In genomic region chr7:69994218-69994617, GRCh38 we compare ENCODE assay signal across 28 cellular contexts.
"Had no signal": no experiment of that assay in that cellular context is flagged by ENCODE, and none has a peak within 500 bp of the region (broad histone marks: within the 10 kb centered on the region; RNA-seq: fewer than 3 reads in every experiment).

No MANE protein-coding gene starts in this region.

- H3K4me1 ChIP-seq: psoas muscle, right lobe of liver, spleen, suprapubic skin, tibial artery, transverse colon, upper lobe of right lung, uterus had no signal

- H3K27me3 Mint-ChIP-seq: naive thymus-derived CD8-positive, alpha-beta T cell; stimulated activated memory B cell treated with anti-CD40 and anti-IgM and Interleukin-4, amounts not matched to agents 10 μg/mL and 1 μg/mL and 100 μg/mL, for 72 hours; type B pancreatic cell had no signal

- H3K27ac ChIP-seq: neutrophil, psoas muscle, right lobe of liver, skin epidermis, spleen, suprapubic skin, testis, tibial artery, transverse colon, upper lobe of right lung, uterus had no signal

- H3K9me3 Mint-ChIP-seq: naive thymus-derived CD8-positive, alpha-beta T cell; natural killer cell treated with Interleukin-12 subunit alpha and Interleukin-12 subunit beta and Interleukin-15 and Interleukin-18, amount 100 ng/mL, for 72 hours; stimulated activated memory B cell treated with anti-CD40 and anti-IgM and Interleukin-4, amounts not matched to agents 10 μg/mL and 1 μg/mL and 100 μg/mL, for 72 hours; stimulated activated naive CD8-positive, alpha-beta T cell treated with anti-CD3 and anti-CD28 coated beads, Interleukin-15, amount 100 ng/mL, for 72 hours had no signal

- DNase-seq: naive thymus-derived CD8-positive, alpha-beta T cell; nephron progenitor cell; psoas muscle; right cardiac atrium; right lobe of liver; spleen; stimulated activated CD4-positive, alpha-beta T cell treated with anti-CD3 and anti-CD28 coated beads, Interleukin-12 subunit alpha, Interleukin-12 subunit beta, amount 100 ng/mL, for 4 hours; stimulated activated CD4-positive, alpha-beta T cell treated with anti-CD3 and anti-CD28 coated beads, Interleukin-1b, Interleukin-23, amount 100 ng/mL, for 48 hours; stimulated activated CD4-positive, alpha-beta T cell treated with anti-CD3 and anti-CD28 coated beads, Interleukin-4, amount 100 ng/mL, for 1 hour; stimulated activated CD4-positive, alpha-beta T cell treated with anti-CD3 and anti-CD28 coated beads, Interleukin-4, amount 100 ng/mL, for 4 hours; stimulated activated CD8-positive, alpha-beta memory T cell treated with anti-CD3 and anti-CD28 coated beads, Interleukin-4, amount 100 ng/mL, for 48 hours; stimulated activated naive CD4-positive, alpha-beta T cell; stimulated activated naive CD8-positive, alpha-beta T cell treated with anti-CD3 and anti-CD28 coated beads, Interleukin-15, amount 100 ng/mL, for 72 hours; stimulated activated naive CD8-positive, alpha-beta T cell treated with anti-CD3 and anti-CD28 coated beads, Interleukin-15, Interleukin-2, amounts not matched to agents 100 U/mL and 50 U/mL, for 24 hours; testis; tibial artery; transverse colon; upper lobe of right lung; uterus had no signal

- H3K4me3 ChIP-seq: pancreas, psoas muscle, right lobe of liver, skin epidermis, smooth muscle cell, spleen, suprapubic skin, testis, tibial artery, transverse colon, upper lobe of right lung, uterus had no signal

- H3K27me3 ChIP-seq: neutrophil, pancreas, right lobe of liver, spleen, suprapubic skin, testis, tibial artery, transverse colon, upper lobe of right lung, uterus had no signal

- H3K36me3 ChIP-seq: neutrophil, pancreas, right lobe of liver, spleen, suprapubic skin, tibial artery, transverse colon, upper lobe of right lung, uterus had no signal

- H3K27ac Mint-ChIP-seq: naive thymus-derived CD8-positive, alpha-beta T cell; natural killer cell treated with Interleukin-12 subunit alpha and Interleukin-12 subunit beta and Interleukin-15 and Interleukin-18, amount 100 ng/mL, for 72 hours; stimulated activated memory B cell treated with anti-CD40 and anti-IgM and Interleukin-4, amounts not matched to agents 10 μg/mL and 1 μg/mL and 100 μg/mL, for 72 hours; stimulated activated naive CD8-positive, alpha-beta T cell treated with anti-CD3 and anti-CD28 coated beads, Interleukin-15, amount 100 ng/mL, for 72 hours; type B pancreatic cell had no signal

- H3K36me3 Mint-ChIP-seq: naive thymus-derived CD8-positive, alpha-beta T cell; natural killer cell treated with Interleukin-12 subunit alpha and Interleukin-12 subunit beta and Interleukin-15 and Interleukin-18, amount 100 ng/mL, for 72 hours; stimulated activated memory B cell treated with anti-CD40 and anti-IgM and Interleukin-4, amounts not matched to agents 10 μg/mL and 1 μg/mL and 100 μg/mL, for 72 hours had no signal

- ATAC-seq: naive thymus-derived CD8-positive, alpha-beta T cell; natural killer cell treated with Interleukin-12 subunit alpha and Interleukin-12 subunit beta and Interleukin-15 and Interleukin-18, amount 100 ng/mL, for 72 hours; psoas muscle; right cardiac atrium; stimulated activated memory B cell treated with anti-CD40 and anti-IgM and Interleukin-4, amounts not matched to agents 10 μg/mL and 1 μg/mL and 100 μg/mL, for 72 hours; stimulated activated naive CD8-positive, alpha-beta T cell treated with anti-CD3 and anti-CD28 coated beads, Interleukin-15, amount 100 ng/mL, for 72 hours; stimulated activated naive CD8-positive, alpha-beta T cell treated with anti-CD3 and anti-CD28 coated beads, Interleukin-15, Interleukin-2, amounts not matched to agents 100 U/mL and 50 U/mL, for 24 hours; upper lobe of right lung had no signal

- H3K9me3 ChIP-seq: neutrophil, pancreas, psoas muscle, right lobe of liver, spleen, suprapubic skin, testis, tibial artery, transverse colon, upper lobe of right lung, uterus had no signal

- H3K4me1 Mint-ChIP-seq: stimulated activated naive CD8-positive, alpha-beta T cell treated with anti-CD3 and anti-CD28 coated beads, Interleukin-15, amount 100 ng/mL, for 72 hours had no signal

- H3K4me3 Mint-ChIP-seq: naive thymus-derived CD8-positive, alpha-beta T cell; natural killer cell treated with Interleukin-12 subunit alpha and Interleukin-12 subunit beta and Interleukin-15 and Interleukin-18, amount 100 ng/mL, for 72 hours; nephron progenitor cell; neural crest cell; stimulated activated memory B cell treated with anti-CD40 and anti-IgM and Interleukin-4, amounts not matched to agents 10 μg/mL and 1 μg/mL and 100 μg/mL, for 72 hours; stimulated activated naive CD8-positive, alpha-beta T cell treated with anti-CD3 and anti-CD28 coated beads, Interleukin-15, amount 100 ng/mL, for 72 hours; type B pancreatic cell had no signal
